Comparison of ENCODE assay signal across 24 cellular contexts in the genomic region with DNA sequence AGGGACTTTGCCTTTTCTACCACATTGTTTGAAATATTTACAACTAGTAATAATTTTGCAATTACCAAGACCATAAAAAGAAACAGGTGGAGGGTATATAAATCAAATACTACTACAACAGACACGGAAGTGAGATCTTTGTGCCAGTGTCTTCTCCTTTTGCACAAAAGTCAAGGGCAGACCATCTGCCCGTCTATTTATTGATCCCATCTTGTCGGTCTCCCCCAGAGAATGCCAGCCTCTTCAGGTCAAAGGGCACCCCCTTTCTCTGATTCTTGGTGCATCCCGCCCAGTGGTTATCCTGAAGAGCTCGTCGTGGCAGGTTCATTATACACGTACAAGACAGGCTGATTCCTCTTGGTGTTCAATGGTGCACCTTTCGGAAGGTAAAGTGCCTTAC.
"Had no signal": no experiment of that assay in that cellular context is flagged by ENCODE, and none has a peak within 500 bp of the region (broad histone marks: within the 10 kb centered on the region; RNA-seq: fewer than 3 reads in every experiment).

No MANE protein-coding gene starts in this region.

- H3K27me3 ChIP-seq: uterus had no signal

- H3K27me3 Mint-ChIP-seq: stimulated activated naive CD8-positive, alpha-beta T cell treated with anti-CD3 and anti-CD28 coated beads, Interleukin-15, Interleukin-2, amounts not matched to agents 100 ng/mL and 50 ng/mL, for 24 hours had no signal

- H3K27ac ChIP-seq: epithelial cell of prostate, esophagus muscularis mucosa, gastrocnemius medialis, heart right ventricle, left ventricle myocardium inferior, lower lobe of right lung, parathyroid adenoma, psoas muscle, skin epidermis, tibial artery, upper lobe of left lung, uterus had no signal

- H3K4me3 Mint-ChIP-seq: dendritic cell treated with granulocyte-macrophage colony-stimulating factor and Interleukin-4, amounts not matched to agents 40 ng/mL and 50 ng/mL, for 4 days; effector memory CD8-positive, alpha-beta T cell; memory B cell; mesothelial cell of epicardium; nephron; stimulated activated effector memory CD8-positive, alpha-beta T cell treated with anti-CD3 and anti-CD28 coated beads, Interleukin-12 subunit alpha, Interleukin-12 subunit beta, amount 100 ng/mL, for 72 hours; stimulated activated naive CD8-positive, alpha-beta T cell treated with anti-CD3 and anti-CD28 coated beads, Interleukin-15, Interleukin-2, amounts not matched to agents 100 ng/mL and 50 ng/mL, for 24 hours had no signal

- H3K4me1 ChIP-seq: psoas muscle, uterus had no signal

- H3K9me3 Mint-ChIP-seq: dendritic cell treated with granulocyte-macrophage colony-stimulating factor and Interleukin-4, amounts not matched to agents 40 ng/mL and 50 ng/mL, for 4 days; effector memory CD8-positive, alpha-beta T cell; memory B cell; mesothelial cell of epicardium; nephron; stimulated activated effector memory CD8-positive, alpha-beta T cell treated with anti-CD3 and anti-CD28 coated beads, Interleukin-12 subunit alpha, Interleukin-12 subunit beta, amount 100 ng/mL, for 72 hours; stimulated activated naive CD8-positive, alpha-beta T cell treated with anti-CD3 and anti-CD28 coated beads, Interleukin-15, Interleukin-2, amounts not matched to agents 100 ng/mL and 50 ng/mL, for 24 hours had no signal

- H2AFZ ChIP-seq: parathyroid adenoma had no signal

- H3K4me3 ChIP-seq: esophagus muscularis mucosa, gastrocnemius medialis, heart right ventricle, left ventricle myocardium inferior, lower lobe of right lung, psoas muscle, skin epidermis, tibial artery, upper lobe of left lung, uterus had no signal

- H3K36me3 Mint-ChIP-seq: memory B cell; mesothelial cell of epicardium; stimulated activated effector memory CD8-positive, alpha-beta T cell treated with anti-CD3 and anti-CD28 coated beads, Interleukin-12 subunit alpha, Interleukin-12 subunit beta, amount 100 ng/mL, for 72 hours had no signal

- H3K27ac Mint-ChIP-seq: dendritic cell treated with granulocyte-macrophage colony-stimulating factor and Interleukin-4, amounts not matched to agents 40 ng/mL and 50 ng/mL, for 4 days; effector memory CD8-positive, alpha-beta T cell; memory B cell; mesothelial cell of epicardium; stimulated activated effector memory CD8-positive, alpha-beta T cell treated with anti-CD3 and anti-CD28 coated beads, Interleukin-12 subunit alpha, Interleukin-12 subunit beta, amount 100 ng/mL, for 72 hours; stimulated activated naive CD8-positive, alpha-beta T cell treated with anti-CD3 and anti-CD28 coated beads, Interleukin-15, Interleukin-2, amounts not matched to agents 100 ng/mL and 50 ng/mL, for 24 hours had no signal

- DNase-seq: effector memory CD8-positive, alpha-beta T cell; gastrocnemius medialis; heart right ventricle; hypothalamus; left ventricle myocardium inferior; lower lobe of right lung; occipital lobe; retina; stimulated activated CD4-positive, alpha-beta T cell treated with anti-CD3 and anti-CD28 coated beads, Interleukin-2, amount 100 ng/mL, for 48 hours; tibial artery; upper lobe of left lung; uterus had no signal

- ATAC-seq: effector memory CD8-positive, alpha-beta T cell; gastrocnemius medialis; heart right ventricle; lower lobe of right lung; psoas muscle; sciatic nerve; stimulated activated effector memory CD8-positive, alpha-beta T cell treated with anti-CD3 and anti-CD28 coated beads, Interleukin-12 subunit alpha, Interleukin-12 subunit beta, amount 100 ng/mL, for 72 hours had no signal

- H3K9me3 ChIP-seq: esophagus muscularis mucosa, gastrocnemius medialis, heart right ventricle, left ventricle myocardium inferior, lower lobe of right lung, psoas muscle, tibial artery, upper lobe of left lung, uterus had no signal

- H3K79me2 ChIP-seq: parathyroid adenoma had no signal

- H3K36me3 ChIP-seq: esophagus muscularis mucosa, gastrocnemius medialis, heart right ventricle, left ventricle myocardium inferior, lower lobe of right lung, tibial artery, upper lobe of left lung, uterus had no signal
